25 cellular contexts compared by ENCODE assay signal in genomic region chr13:111789420-111789819, GRCh38.
"Had no signal": no experiment of that assay in that cellular context is flagged by ENCODE, and none has a peak within 500 bp of the region (broad histone marks: within the 10 kb centered on the region; RNA-seq: fewer than 3 reads in every experiment).

No MANE protein-coding gene starts in this region.

- H3K27me3 Mint-ChIP-seq: activated naive CD8-positive, alpha-beta T cell treated with anti-CD3 and anti-CD28 coated beads, Interleukin-2, amount 10 ng/mL, durations not matched to agents 7 days and 5 days; memory B cell had no signal

- H3K4me1 ChIP-seq: right lobe of liver, testis had no signal

- H3K27me3 ChIP-seq: right lobe of liver, testis had no signal

- H3K27ac ChIP-seq: right lobe of liver, skin epidermis, testis had no signal

- H3K27ac Mint-ChIP-seq: activated naive CD4-positive, alpha-beta T cell treated with anti-CD3 and anti-CD28 coated beads for 36 hours; activated naive CD8-positive, alpha-beta T cell treated with anti-CD3 and anti-CD28 coated beads, Interleukin-2, amount 10 ng/mL, durations not matched to agents 7 days and 5 days; memory B cell; nephron progenitor cell; type B pancreatic cell; WTC11 had no signal

- H3K36me3 Mint-ChIP-seq: activated naive CD8-positive, alpha-beta T cell treated with anti-CD3 and anti-CD28 coated beads, Interleukin-2, amount 10 ng/mL, durations not matched to agents 7 days and 5 days; memory B cell; type B pancreatic cell; WTC11 had no signal

- H3K9me3 ChIP-seq: mucosa of descending colon, right lobe of liver, testis had no signal

- H3K4me3 ChIP-seq: mucosa of descending colon, right lobe of liver, skin epidermis, testis had no signal

- H3K4me3 Mint-ChIP-seq: activated naive CD4-positive, alpha-beta T cell treated with anti-CD3 and anti-CD28 coated beads for 36 hours; activated naive CD8-positive, alpha-beta T cell treated with anti-CD3 and anti-CD28 coated beads, Interleukin-2, amount 10 ng/mL, durations not matched to agents 7 days and 5 days; activated T-cell treated with anti-CD3 and anti-CD28 coated beads, Interleukin-2, amount 50 U/mL, for 4 hours; memory B cell; nephron progenitor cell; type B pancreatic cell; WTC11 had no signal

- H3K4me1 Mint-ChIP-seq: activated naive CD8-positive, alpha-beta T cell treated with anti-CD3 and anti-CD28 coated beads, Interleukin-2, amount 10 ng/mL, durations not matched to agents 7 days and 5 days; memory B cell; nephron progenitor cell; WTC11 had no signal

- ATAC-seq: activated T-cell treated with anti-CD3 and anti-CD28 coated beads, Interleukin-2, amount 50 U/mL, for 4 hours; esophagus mucosa; left cardiac atrium; mucosa of descending colon; right lobe of liver; WTC11 had no signal

- H3K9me3 Mint-ChIP-seq: activated naive CD4-positive, alpha-beta T cell treated with anti-CD3 and anti-CD28 coated beads for 36 hours; activated naive CD8-positive, alpha-beta T cell treated with anti-CD3 and anti-CD28 coated beads, Interleukin-2, amount 10 ng/mL, durations not matched to agents 7 days and 5 days; activated T-cell treated with anti-CD3 and anti-CD28 coated beads, Interleukin-2, amount 50 U/mL, for 4 hours; memory B cell; nephron progenitor cell; type B pancreatic cell; WTC11 had no signal

- DNase-seq: activated CD4-positive, alpha-beta T cell treated with anti-CD3 and anti-CD28 coated beads, Interleukin-2, amount 50 U/mL, for 48 hours; activated CD8-positive, alpha-beta memory T cell treated with anti-CD3 and anti-CD28 coated beads, Interleukin-2, amount 50 U/mL, for 48 hours; activated effector memory CD4-positive, alpha-beta T cell treated with Interleukin-2 at 50 U/mL for 16 hours; activated naive CD4-positive, alpha-beta T cell treated with anti-CD3 and anti-CD28 coated beads for 36 hours; activated naive CD8-positive, alpha-beta T cell treated with anti-CD3 and anti-CD28 coated beads, Interleukin-2, amount 10 ng/mL, durations not matched to agents 7 days and 5 days; activated T-cell treated with anti-CD3 and anti-CD28 coated beads, Interleukin-2, amount 50 U/mL, for 4 hours; amygdala; dermis blood vessel endothelial cell; effector memory CD4-positive, alpha-beta T cell; glutamatergic neuron; hippocampal formation; left cardiac atrium; mucosa of descending colon; nephron progenitor cell; nucleus accumbens; stimulated activated naive CD4-positive, alpha-beta T cell; T-helper 1 cell; T-helper 9 cell; testis had no signal

- H3K36me3 ChIP-seq: right lobe of liver had no signal
